In genomic region chr2:26529406-26530070, GRCh38 we compare ENCODE assay signal across 20 cellular contexts. TPM values are rescaled to one million over a fixed set of nuclear protein-coding genes. Genes with fewer than 3 reads are reported as not detected.
A peak's percentile ranks its signal among the peaks of the same experiment; 100 is the strongest.
DNase-seq lines count a peak whose midpoint lies in the region; ATAC-seq, FAIRE-seq and TF ChIP-seq lines count a peak whose summit lies in the region.
"Had no signal": no experiment of that assay in that cellular context is flagged by ENCODE, and none has a peak within 500 bp of the region (broad histone marks: within the 10 kb centered on the region; RNA-seq: fewer than 3 reads in every experiment).

No MANE protein-coding gene starts in this region.

- ATAC-seq in HG02798 (IDR thresholded peaks at IDR 0.05; ENCODE audit: poor library complexity, unreplicated experiment), result no peak
- ATAC-seq: CD8-positive, alpha-beta T cell; HCT116; K562 had no signal

- CTCF ChIA-PET in activated naive CD4-positive, alpha-beta T cell treated with anti-CD3 and anti-CD28 coated beads for 36 hours (lab: Charles Lee), result no interaction called here

- no peaks in the 10 kb centered on the region for H3K36me3 Mint-ChIP-seq in activated naive CD4-positive, alpha-beta T cell treated with anti-CD3 and anti-CD28 coated beads for 36 hours (ENCODE audit: low read depth)
- H3K36me3 Mint-ChIP-seq: CD8-positive, alpha-beta T cell had no signal

- no peak overlapping the region for H2BK12ac ChIP-seq in neuronal stem cell (ENCODE audit: low read length)

- H2BK15ac ChIP-seq in neuronal stem cell (ENCODE audit: low read length), result peak overlapping the region; percentile 19

- H3K27me3 ChIP-seq in neuronal stem cell (ENCODE audit: control insufficient read depth in 3 of 3, insufficient read depth in 3 of 3, low read depth in 1 of 3, low read length in 3 of 3), result peaks cover 0 to 9% (median 0%) of the 10 kb centered on the region in 3 experiments
- H3K27me3 ChIP-seq: BLaER1 had no signal

- H3K9me3 Mint-ChIP-seq in activated naive CD4-positive, alpha-beta T cell treated with anti-CD3 and anti-CD28 coated beads for 36 hours, result no peaks in the 10 kb centered on the region
- H3K9me3 Mint-ChIP-seq: CD8-positive, alpha-beta T cell had no signal

- no peak for TF ChIP-seq CTCF in kidney (IDR thresholded peaks at IDR 0.05; ENCODE audit: borderline replicate concordance, extremely low read depth, insufficient read depth)

- H3K27me3 Mint-ChIP-seq in activated naive CD4-positive, alpha-beta T cell treated with anti-CD3 and anti-CD28 coated beads for 36 hours (ENCODE audit: low read depth), result no peaks in the 10 kb centered on the region

- H3K4me2 ChIP-seq in neuronal stem cell (ENCODE audit: insufficient read depth, low read length, poor library complexity, severe bottlenecking), result no peak overlapping the region
- H3K4me2 ChIP-seq: BLaER1, PC-9 had no signal

- intact Hi-C loops in activated naive CD4-positive, alpha-beta T cell treated with anti-CD3 and anti-CD28 coated beads for 36 hours (cut with micrococcal nuclease), result no loop called here
- intact Hi-C loops in kidney (cut with DNase I), result no loop called here

- peak overlapping the region; percentile 40 for H2AK5ac ChIP-seq in neuronal stem cell (ENCODE audit: low read depth, low read length)

- no peak overlapping the region for H3K4me3 Mint-ChIP-seq in activated naive CD4-positive, alpha-beta T cell treated with anti-CD3 and anti-CD28 coated beads for 36 hours
- H3K4me3 Mint-ChIP-seq: CD8-positive, alpha-beta T cell had no signal

- H3K23ac ChIP-seq in neuronal stem cell (ENCODE audit: low read depth, low read length, poor library complexity), result no peak overlapping the region

- H3K27ac ChIP-seq in kidney (ENCODE audit: low read depth in 2 of 2, low read length in 2 of 2), result no peak overlapping the region
- no peak overlapping the region for H3K27ac ChIP-seq in neuronal stem cell (replicated peaks; ENCODE audit: low read length)
- H3K27ac ChIP-seq: BLaER1, PC-9 had no signal

- H3K4me3 ChIP-seq in kidney (ENCODE audit: low read length in 2 of 2) (no peak overlapping the region), neuronal stem cell (ENCODE audit: low read length in 2 of 2) (no peak overlapping the region)
- H3K4me3 ChIP-seq: BLaER1, K562, PC-9 had no signal

- H4K91ac ChIP-seq in neuronal stem cell (ENCODE audit: low read depth, low read length, poor library complexity), result no peak overlapping the region

- FAIRE-seq in kidney (lab: Jason Lieb, UNC), result no peak
- FAIRE-seq: D721Med, G401.6, K562 had no signal

- H3K4me1 ChIP-seq in kidney (ENCODE audit: control insufficient read depth in 1 of 2, insufficient read depth in 1 of 2, low read depth in 1 of 2, low read length in 2 of 2), result no peaks in the 10 kb centered on the region
- H3K4me1 ChIP-seq in neuronal stem cell (ENCODE audit: control insufficient read depth in 2 of 2, insufficient read depth in 1 of 2, low read depth in 1 of 2, low read length in 2 of 2), result peaks cover 7 to 13% of the 10 kb centered on the region in 2 donors

- peak overlapping the region; percentile 17 for H2BK5ac ChIP-seq in neuronal stem cell (ENCODE audit: low read length)

- H3K36me3 ChIP-seq in kidney (ENCODE audit: control insufficient read depth in 1 of 2, insufficient read depth in 2 of 2, low read length in 2 of 2) (no peaks in the 10 kb centered on the region), neuronal stem cell (replicated peaks in 1 of 2; ENCODE audit: control insufficient read depth in 2 of 2, insufficient read depth in 2 of 2, low read length in 2 of 2) (no peaks in the 10 kb centered on the region)
- H3K36me3 ChIP-seq: BLaER1 had no signal

- no peaks in the 10 kb centered on the region for H3K79me1 ChIP-seq in neuronal stem cell (ENCODE audit: low read depth, low read length)

- no peak overlapping the region for H3K27ac Mint-ChIP-seq in activated naive CD4-positive, alpha-beta T cell treated with anti-CD3 and anti-CD28 coated beads for 36 hours
- H3K27ac Mint-ChIP-seq: CD8-positive, alpha-beta T cell had no signal

- no peak overlapping the region for H3K14ac ChIP-seq in neuronal stem cell (ENCODE audit: low read length)

- H4K8ac ChIP-seq in neuronal stem cell (ENCODE audit: low read depth, low read length), result no peak overlapping the region

- no peak overlapping the region for H3K4ac ChIP-seq in neuronal stem cell (ENCODE audit: low read length)

- no peak overlapping the region for H2BK120ac ChIP-seq in neuronal stem cell (ENCODE audit: low read depth, low read length)

- H3K9ac ChIP-seq in kidney (ENCODE audit: low read length in 2 of 2) (no peak overlapping the region), neuronal stem cell (ENCODE audit: low read depth, low read length, poor library complexity) (peak overlapping the region; percentile 66)
- H3K9ac ChIP-seq: BLaER1 had no signal

- H2AFZ ChIP-seq in neuronal stem cell (ENCODE audit: low read length), result peak overlapping the region; percentile 85
- H2AFZ ChIP-seq: PC-9 had no signal

- peak overlapping the region; percentile 49 for H3K18ac ChIP-seq in neuronal stem cell (ENCODE audit: low read length)

- H3K9me3 ChIP-seq in kidney (ENCODE audit: control insufficient read depth in 1 of 2, low read length in 2 of 2) (no peaks in the 10 kb centered on the region), neuronal stem cell (replicated peaks in 1 of 2; ENCODE audit: control insufficient read depth in 2 of 2, insufficient read depth in 1 of 2, low read depth in 1 of 2, low read length in 2 of 2) (no peaks in the 10 kb centered on the region)
- H3K9me3 ChIP-seq: BLaER1 had no signal

- no CpG with 5 or more reads among the region's 18 CpGs for WGBS in neuronal stem cell (ENCODE audit: extremely low coverage in 2 of 2, insufficient read length in 2 of 2, insufficient replicate concordance in 1 of 2), 2 donors

- H3K4me1 Mint-ChIP-seq in activated naive CD4-positive, alpha-beta T cell treated with anti-CD3 and anti-CD28 coated beads for 36 hours (ENCODE audit: low read depth), result no peaks in the 10 kb centered on the region

- DNase-seq in activated naive CD4-positive, alpha-beta T cell treated with anti-CD3 and anti-CD28 coated beads for 36 hours, result peak; percentile 1
- DNase-seq in activated naive CD4-positive, alpha-beta T cell (lab: John Stamatoyannopoulos, UW), result no peak
- DNase-seq in kidney (peak; percentile 29), neuronal stem cell (ENCODE audit: low spot score) (no peak), LoVo (ENCODE audit: low spot score) (no peak), COLO668 (lab: John Stamatoyannopoulos, UW; ENCODE audit: unreplicated experiment) (no peak), activated T-cell treated with anti-CD3 and anti-CD28 coated beads for 4 hours (no peak)
- DNase-seq: CD8-positive, alpha-beta T cell; DMS79; NCI-H1417 treated with DMSO at 0.1 percent for 48 hours; NCI-H2029; NCI-H2171; NCI-H446 treated with DMSO at 0.1 percent for 48 hours had no signal

RNA-seq across cellular contexts. Expression of gene OTOF, which starts 51.6 kb away (rescaled TPM):
- total RNA-seq in activated naive CD4-positive, alpha-beta T cell treated with anti-CD3 and anti-CD28 coated beads for 36 hours, result under 1 TPM; 0.45 to 0.52 TPM
- total RNA-seq in kidney, result 0.16 TPM
- not detected for polyA plus RNA-seq in kidney (ENCODE audit: insufficient read depth, low read depth, low replicate concordance)
- polyA plus RNA-seq in neuronal stem cell (2013, experiment 1 of 2), result 0.54 TPM
- 0.60 TPM for polyA plus RNA-seq in neuronal stem cell (2013, experiment 2 of 2)
- total RNA-seq: PC-9 had no signal

Comparison
In these comparisons a context has a peak if more than half of its experiments do, and no peak if none do; other contexts are left out.
1. DNase-seq: peak in activated naive CD4-positive, alpha-beta T cell treated with anti-CD3 and anti-CD28 coated beads for 36 hours (single experiment) and kidney (single experiment); none in activated naive CD4-positive, alpha-beta T cell (0 of 4), neuronal stem cell (single experiment), LoVo (single experiment), COLO668 (single experiment) and activated T-cell treated with anti-CD3 and anti-CD28 coated beads for 4 hours (single experiment).